ENCODE assay signal across 24 cellular contexts in genomic region chr5:11709021-11709420, GRCh38.
DNase-seq lines count a peak whose midpoint lies in the region; ATAC-seq and FAIRE-seq lines count a peak whose summit lies in the region.
"Had no signal": no experiment of that assay in that cellular context is flagged by ENCODE, and none has a peak within 500 bp of the region (broad histone marks: within the 10 kb centered on the region; RNA-seq: fewer than 3 reads in every experiment).

No MANE protein-coding gene starts in this region.

- H3K36me3 ChIP-seq in mesodermal cell (ENCODE audit: control insufficient read depth, insufficient read depth, low read length), result no peaks in the 10 kb centered on the region
- H3K36me3 ChIP-seq: BLaER1 treated with 17β-estradiol and CSF1 and Interleukin-3, amounts not matched to agents 10 nM and 100 nM had no signal

- peaks cover 5% of the 10 kb centered on the region for H3K4me1 ChIP-seq in mesodermal cell (ENCODE audit: control insufficient read depth, insufficient read depth, low read length, poor library complexity, severe bottlenecking)
- H3K4me1 ChIP-seq: A549; BLaER1 treated with 17β-estradiol and CSF1 and Interleukin-3, amounts not matched to agents 10 nM and 100 nM; Caco-2 had no signal

- peak overlapping the region; percentile 1 for H3K27ac ChIP-seq in mesodermal cell (ENCODE audit: low read depth, low read length, severe bottlenecking)
- H3K27ac ChIP-seq: 22Rv1; A549; BLaER1 treated with 17β-estradiol and CSF1 and Interleukin-3, amounts not matched to agents 10 nM and 100 nM; C4-2B had no signal

- H3K36me3 Mint-ChIP-seq in activated CD4-positive, alpha-beta memory T cell treated with anti-CD3 and anti-CD28 coated beads, Interleukin-2, amount 10 ng/mL, durations not matched to agents 7 days and 5 days (ENCODE audit: low read depth), result no peaks in the 10 kb centered on the region
- H3K36me3 Mint-ChIP-seq: CD8-positive, alpha-beta T cell had no signal

- CTCF ChIA-PET in activated CD4-positive, alpha-beta memory T cell treated with anti-CD3 and anti-CD28 coated beads, Interleukin-2, amount 10 ng/mL, durations not matched to agents 7 days and 5 days (lab: Charles Lee), result no interaction called here

- no peaks in the 10 kb centered on the region for H3K4me1 Mint-ChIP-seq in activated CD4-positive, alpha-beta memory T cell treated with anti-CD3 and anti-CD28 coated beads, Interleukin-2, amount 10 ng/mL, durations not matched to agents 7 days and 5 days
- H3K4me1 Mint-ChIP-seq: B cell had no signal

- WGBS in mesodermal cell (ENCODE audit: insufficient coverage in 2 of 2), 2 experiments, result 79 to 93% methylated on average over 3 to 4 of the region's 4 CpGs

- peak; percentile 51 for FAIRE-seq in HTR-8/SVneo (lab: Jason Lieb, UNC)
- FAIRE-seq: A549, D721Med, G401.6, GM12891, GM19239 had no signal

- no peak for ATAC-seq in HG02642 (IDR thresholded peaks at IDR 0.05; ENCODE audit: poor library complexity, unreplicated experiment)
- ATAC-seq: A549; CD8-positive, alpha-beta T cell had no signal

- H3K9me3 Mint-ChIP-seq in activated CD4-positive, alpha-beta memory T cell treated with anti-CD3 and anti-CD28 coated beads, Interleukin-2, amount 10 ng/mL, durations not matched to agents 7 days and 5 days, result no peaks in the 10 kb centered on the region
- H3K9me3 Mint-ChIP-seq: CD4-positive, alpha-beta T cell had no signal

- no peak overlapping the region for H3K4me3 ChIP-seq in mesodermal cell (ENCODE audit: extremely low read depth, insufficient read depth, low read length, poor library complexity, severe bottlenecking)
- H3K4me3 ChIP-seq: A549; BLaER1 treated with 17β-estradiol and CSF1 and Interleukin-3, amounts not matched to agents 10 nM and 100 nM had no signal

- POLR2A ChIA-PET in activated CD4-positive, alpha-beta memory T cell treated with anti-CD3 and anti-CD28 coated beads, Interleukin-2, amount 10 ng/mL, durations not matched to agents 7 days and 5 days (lab: Charles Lee), result no interaction called here

- no peak overlapping the region for H3K27ac Mint-ChIP-seq in activated CD4-positive, alpha-beta memory T cell treated with anti-CD3 and anti-CD28 coated beads, Interleukin-2, amount 10 ng/mL, durations not matched to agents 7 days and 5 days
- H3K27ac Mint-ChIP-seq: B cell; CD4-positive, alpha-beta T cell; CD8-positive, alpha-beta T cell had no signal

- DNase-seq in HTR-8/SVneo (ENCODE audit: insufficient read length, low spot score) (no peak), SK-N-DZ (ENCODE audit: low spot score) (peak; percentile 89), inferior parietal cortex (ENCODE audit: extremely low spot score) (peak; percentile 34)
- DNase-seq in activated effector memory CD4-positive, alpha-beta T cell treated with anti-CD3 and anti-CD28 coated beads, Interleukin-2, amount 50 U/mL, for 16 hours, result no peak
- DNase-seq in effector CD4-positive, alpha-beta T cell, result no peak
- DNase-seq in activated CD4-positive, alpha-beta memory T cell treated with anti-CD3 and anti-CD28 coated beads, Interleukin-2, amount 10 ng/mL, durations not matched to agents 7 days and 5 days, result no peak
- DNase-seq: AML-193; Caco-2; Calu3; CD4-positive, alpha-beta T cell; CD8-positive, alpha-beta T cell; DMS79 treated with DMSO at 0.1 percent for 48 hours; GF-D8 had no signal

- H3K9me3 ChIP-seq in mesodermal cell (ENCODE audit: control insufficient read depth, low read length), result no peaks in the 10 kb centered on the region
- H3K9me3 ChIP-seq: A549; BLaER1 treated with 17β-estradiol and CSF1 and Interleukin-3, amounts not matched to agents 10 nM and 100 nM; Caco-2 had no signal

- H3K27me3 Mint-ChIP-seq in activated CD4-positive, alpha-beta memory T cell treated with anti-CD3 and anti-CD28 coated beads, Interleukin-2, amount 10 ng/mL, durations not matched to agents 7 days and 5 days, result no peaks in the 10 kb centered on the region
- H3K27me3 Mint-ChIP-seq: B cell; CD4-positive, alpha-beta T cell had no signal

- no peak overlapping the region for H3K4me3 Mint-ChIP-seq in activated CD4-positive, alpha-beta memory T cell treated with anti-CD3 and anti-CD28 coated beads, Interleukin-2, amount 10 ng/mL, durations not matched to agents 7 days and 5 days
- H3K4me3 Mint-ChIP-seq: B cell; CD4-positive, alpha-beta T cell; CD8-positive, alpha-beta T cell had no signal

Comparison
In these comparisons a context has a peak if more than half of its experiments do, and no peak if none do; other contexts are left out.
1. DNase-seq: peak in SK-N-DZ (single experiment) and inferior parietal cortex (single experiment); none in HTR-8/SVneo (single experiment), activated effector memory CD4-positive, alpha-beta T cell treated with anti-CD3 and anti-CD28 coated beads, Interleukin-2, amount 50 U/mL, for 16 hours (single experiment), effector CD4-positive, alpha-beta T cell (single experiment) and activated CD4-positive, alpha-beta memory T cell treated with anti-CD3 and anti-CD28 coated beads, Interleukin-2, amount 10 ng/mL, durations not matched to agents 7 days and 5 days (single experiment).